11 cellular contexts compared by ENCODE assay signal in the genomic region with DNA sequence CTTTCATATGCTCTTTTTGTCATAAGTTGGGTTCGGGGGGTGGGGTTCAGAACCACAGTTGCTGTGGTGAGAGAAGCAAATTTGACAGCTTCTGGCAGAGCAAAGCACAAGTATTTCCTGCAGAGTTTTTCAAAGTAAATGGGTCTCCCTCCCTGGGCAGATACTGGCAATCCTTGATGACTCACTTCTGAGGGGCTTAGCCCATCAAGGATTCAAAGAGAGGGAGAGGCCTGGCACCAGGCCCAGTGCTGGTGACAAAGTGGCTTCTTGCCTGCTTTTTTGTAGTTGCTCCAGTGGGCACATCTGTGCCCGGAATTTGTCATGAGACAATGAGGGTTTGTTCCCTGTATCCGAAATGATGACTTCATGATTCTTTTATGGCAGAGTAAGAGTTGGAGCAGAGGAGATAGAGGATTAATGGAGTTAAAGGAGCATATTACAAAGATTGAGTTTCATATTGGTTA. TPM values are rescaled to one million over a fixed set of nuclear protein-coding genes. Genes with fewer than 3 reads are reported as not detected.
DNase-seq lines count a peak whose midpoint lies in the region; ATAC-seq and TF ChIP-seq lines count a peak whose summit lies in the region.
"Had no signal": no experiment of that assay in that cellular context is flagged by ENCODE, and none has a peak within 500 bp of the region (broad histone marks: within the 10 kb centered on the region; RNA-seq: fewer than 3 reads in every experiment).

No MANE protein-coding gene starts in this region.

- H3K9me3 Mint-ChIP-seq in MCF 10A (ENCODE audit: unreplicated experiment) = peaks cover 9% of the 10 kb centered on the region
- H3K9me3 Mint-ChIP-seq in naive thymus-derived CD4-positive, alpha-beta T cell = peaks cover 0 to 17% (median 0%) of the 10 kb centered on the region in 11 donors

- peaks cover 16% of the 10 kb centered on the region for H3K4me1 Mint-ChIP-seq in MCF 10A (ENCODE audit: insufficient read depth, unreplicated experiment)
- H3K4me1 Mint-ChIP-seq in naive thymus-derived CD4-positive, alpha-beta T cell = no peaks in the 10 kb centered on the region
- H3K4me1 Mint-ChIP-seq: activated naive CD8-positive, alpha-beta T cell treated with anti-CD3 and anti-CD28 coated beads, Interleukin-2, amount 10 ng/mL, durations not matched to agents 7 days and 5 days had no signal

- TF ChIP-seq CTCF in MM.1S (IDR thresholded peaks at IDR 0.05; ENCODE audit: low read length) (no peak), MCF 10A (IDR thresholded peaks at IDR 0.05; ENCODE audit: unreplicated experiment) (no peak)

- H2AFZ ChIP-seq in MM.1S (ENCODE audit: low read length) = peak overlapping the region; percentile 40; the same call in 1 of the 2 replicates

- no peaks in the 10 kb centered on the region for H4K20me1 ChIP-seq in MM.1S (ENCODE audit: insufficient read depth, low read length)

- DNase-seq in COR-L47 (lab: John Stamatoyannopoulos, UW) (peak; percentile 70), MM.1S (peak; percentile 70), MCF 10A (ENCODE audit: unreplicated experiment) (peak; percentile 14), HuH-7.5 (ENCODE audit: low spot score) (no peak)
- no peak for DNase-seq in stimulated activated CD8-positive, alpha-beta memory T cell treated with anti-CD3 and anti-CD28 coated beads, Interleukin-4, amount 100 ng/mL, for 48 hours
- DNase-seq in naive thymus-derived CD4-positive, alpha-beta T cell = no peak
- DNase-seq: activated naive CD8-positive, alpha-beta T cell treated with anti-CD3 and anti-CD28 coated beads, Interleukin-2, amount 10 ng/mL, durations not matched to agents 7 days and 5 days; DMS153 had no signal

- BruUV-seq in MCF 10A (replicated peaks; lab: Mats Ljungman, UMichigan) = no TSS peak

- peaks cover 7% of the 10 kb centered on the region for H3F3A ChIP-seq in MM.1S (ENCODE audit: insufficient read depth, low read length)

- H3K27me3 Mint-ChIP-seq in MCF 10A (ENCODE audit: insufficient read depth, unreplicated experiment) = no peaks in the 10 kb centered on the region
- peaks cover 13 to 28% (median 15%) of the 10 kb centered on the region in 5 donors for H3K27me3 Mint-ChIP-seq in naive thymus-derived CD4-positive, alpha-beta T cell

- H3K4me2 ChIP-seq in MM.1S (ENCODE audit: low read depth, low read length) = peak overlapping the region; percentile 66

- H3K27me3 ChIP-seq in MM.1S (replicated peaks; ENCODE audit: insufficient read depth, low read length) = no peaks in the 10 kb centered on the region
- no peaks in the 10 kb centered on the region for H3K27me3 ChIP-seq in naive thymus-derived CD4-positive, alpha-beta T cell (ENCODE audit: control insufficient read depth in 2 of 2, insufficient read depth in 2 of 2, low read length in 2 of 2)

- H3K27ac Mint-ChIP-seq in MCF 10A (ENCODE audit: low read depth, unreplicated experiment) = no peak overlapping the region
- H3K27ac Mint-ChIP-seq in naive thymus-derived CD4-positive, alpha-beta T cell = no peak overlapping the region
- H3K27ac Mint-ChIP-seq: activated naive CD8-positive, alpha-beta T cell treated with anti-CD3 and anti-CD28 coated beads, Interleukin-2, amount 10 ng/mL, durations not matched to agents 7 days and 5 days had no signal

- H3K36me3 ChIP-seq in MM.1S (replicated peaks; ENCODE audit: insufficient read depth, low read length) (no peaks in the 10 kb centered on the region), mesodermal cell (ENCODE audit: control insufficient read depth, insufficient read depth, low read length) (no peaks in the 10 kb centered on the region)
- no peaks in the 10 kb centered on the region for H3K36me3 ChIP-seq in naive thymus-derived CD4-positive, alpha-beta T cell (ENCODE audit: control insufficient read depth in 2 of 3, insufficient read depth in 3 of 3, low read length in 3 of 3)

- no peaks in the 10 kb centered on the region for H3K9me2 ChIP-seq in MM.1S (replicated peaks; ENCODE audit: insufficient read depth, low read length)

- H3K36me3 Mint-ChIP-seq in MCF 10A (ENCODE audit: insufficient read depth, unreplicated experiment) = peaks cover 6% of the 10 kb centered on the region
- H3K36me3 Mint-ChIP-seq in naive thymus-derived CD4-positive, alpha-beta T cell = peaks cover 0 to 1% (median 0%) of the 10 kb centered on the region in 5 donors
- H3K36me3 Mint-ChIP-seq: activated naive CD8-positive, alpha-beta T cell treated with anti-CD3 and anti-CD28 coated beads, Interleukin-2, amount 10 ng/mL, durations not matched to agents 7 days and 5 days had no signal

- intact Hi-C loops in MCF 10A (cut with micrococcal nuclease) = no loop called here
- intact Hi-C loops in naive thymus-derived CD4-positive, alpha-beta T cell (cut with micrococcal nuclease) = no loop called here

- no peak overlapping the region for H3K4me3 Mint-ChIP-seq in MCF 10A (ENCODE audit: unreplicated experiment)
- no peak overlapping the region for H3K4me3 Mint-ChIP-seq in naive thymus-derived CD4-positive, alpha-beta T cell
- H3K4me3 Mint-ChIP-seq: activated naive CD8-positive, alpha-beta T cell treated with anti-CD3 and anti-CD28 coated beads, Interleukin-2, amount 10 ng/mL, durations not matched to agents 7 days and 5 days had no signal

- 40 to 80% methylated on average over 2 to 3 of the region's 3 CpGs for WGBS in mesodermal cell (ENCODE audit: insufficient coverage in 2 of 2), 2 experiments

- peak overlapping the region; percentile 65; the same call in 1 of the 2 replicates for H3K27ac ChIP-seq in MM.1S (ENCODE audit: low read length)
- peak overlapping the region; percentile 11 for H3K27ac ChIP-seq in mesodermal cell (ENCODE audit: low read depth, low read length, severe bottlenecking)
- no peak overlapping the region for H3K27ac ChIP-seq in naive thymus-derived CD4-positive, alpha-beta T cell (ENCODE audit: low read depth, low read length)

- no peak for ATAC-seq in GM21447 (IDR thresholded peaks at IDR 0.05; ENCODE audit: unreplicated experiment)
- no peak for ATAC-seq in naive thymus-derived CD4-positive, alpha-beta T cell

- no peak overlapping the region; the same call in 1 of the 2 replicates for H3K9ac ChIP-seq in MM.1S (ENCODE audit: low read length)

- CTCF ChIA-PET in MCF 10A (lab: Yijun Ruan, JAX) = interaction anchor here (0.7 kb wide), 1 partner anchor 119 kb away, joined by 3 read pairs; no protein-coding TSS in a partner anchor
- CTCF ChIA-PET in naive thymus-derived CD4-positive, alpha-beta T cell (lab: Charles Lee) = no interaction called here

- POLR2A ChIA-PET in MCF 10A (lab: Yijun Ruan, JAX) = no interaction called here
- POLR2A ChIA-PET in naive thymus-derived CD4-positive, alpha-beta T cell (lab: Charles Lee) = no interaction called here

- H3K4me3 ChIP-seq in MM.1S (ENCODE audit: low read length) = no peak overlapping the region
- H3K4me3 ChIP-seq in mesodermal cell (ENCODE audit: extremely low read depth, insufficient read depth, low read length, poor library complexity, severe bottlenecking) = no peak overlapping the region
- no peak overlapping the region for H3K4me3 ChIP-seq in naive thymus-derived CD4-positive, alpha-beta T cell (ENCODE audit: low read length)

- H3K79me2 ChIP-seq in MM.1S (ENCODE audit: low read length) = no peaks in the 10 kb centered on the region

- H3K9me3 ChIP-seq in MM.1S (replicated peaks; ENCODE audit: insufficient read depth, low read length) (no peaks in the 10 kb centered on the region), mesodermal cell (ENCODE audit: control insufficient read depth, low read length) (peaks cover 8% of the 10 kb centered on the region)
- no peaks in the 10 kb centered on the region for H3K9me3 ChIP-seq in naive thymus-derived CD4-positive, alpha-beta T cell (ENCODE audit: control insufficient read depth in 2 of 3, low read length in 3 of 3)

- H3K4me1 ChIP-seq in MM.1S (ENCODE audit: low read length) (peaks cover 27% of the 10 kb centered on the region), mesodermal cell (ENCODE audit: control insufficient read depth, insufficient read depth, low read length, poor library complexity, severe bottlenecking) (peaks cover 15% of the 10 kb centered on the region)
- no peaks in the 10 kb centered on the region for H3K4me1 ChIP-seq in naive thymus-derived CD4-positive, alpha-beta T cell (ENCODE audit: control insufficient read depth in 2 of 2, insufficient read depth in 2 of 2, low read length in 2 of 2)

RNA-seq across cellular contexts. Expression of a gene that starts 46.6 kb away (rescaled TPM):
- 49.8 and 82.4 TPM in 2 replicates for total RNA-seq in MCF 10A (2022)
- polyA plus RNA-seq in mesodermal cell (2013, experiment 1 of 2) = 124 TPM
- 75.0 TPM for polyA plus RNA-seq in mesodermal cell (2013, experiment 2 of 2)
- total RNA-seq in naive thymus-derived CD4-positive, alpha-beta T cell = under 1 TPM in 1 of 5 experiments, not detected in 4; 0.22 TPM
- not detected for polyA plus RNA-seq in naive thymus-derived CD4-positive, alpha-beta T cell
- total RNA-seq: T-helper 2 cell treated with Interferon-gamma antibody and Interleukin-4, amounts not matched to agents 100 ng/mL and 5 ng/mL, for 36 hours had no signal

Comparison
In these comparisons a context has a peak if more than half of its experiments do, and no peak if none do; other contexts are left out.
1. DNase-seq: peak in COR-L47 (single experiment), MM.1S (single experiment) and MCF 10A (single experiment); none in stimulated activated CD8-positive, alpha-beta memory T cell treated with anti-CD3 and anti-CD28 coated beads, Interleukin-4, amount 100 ng/mL, for 48 hours (single experiment), naive thymus-derived CD4-positive, alpha-beta T cell (0 of 9) and HuH-7.5 (single experiment).
2. RNA of a gene that starts 46.6 kb away (total RNA-seq): 49.8 to 82.4 TPM in MCF 10A; 0.22 TPM in naive thymus-derived CD4-positive, alpha-beta T cell; every median in the first group is over 10 times any median in the second.